1 cellular context compared by ENCODE assay signal in the genomic region with DNA sequence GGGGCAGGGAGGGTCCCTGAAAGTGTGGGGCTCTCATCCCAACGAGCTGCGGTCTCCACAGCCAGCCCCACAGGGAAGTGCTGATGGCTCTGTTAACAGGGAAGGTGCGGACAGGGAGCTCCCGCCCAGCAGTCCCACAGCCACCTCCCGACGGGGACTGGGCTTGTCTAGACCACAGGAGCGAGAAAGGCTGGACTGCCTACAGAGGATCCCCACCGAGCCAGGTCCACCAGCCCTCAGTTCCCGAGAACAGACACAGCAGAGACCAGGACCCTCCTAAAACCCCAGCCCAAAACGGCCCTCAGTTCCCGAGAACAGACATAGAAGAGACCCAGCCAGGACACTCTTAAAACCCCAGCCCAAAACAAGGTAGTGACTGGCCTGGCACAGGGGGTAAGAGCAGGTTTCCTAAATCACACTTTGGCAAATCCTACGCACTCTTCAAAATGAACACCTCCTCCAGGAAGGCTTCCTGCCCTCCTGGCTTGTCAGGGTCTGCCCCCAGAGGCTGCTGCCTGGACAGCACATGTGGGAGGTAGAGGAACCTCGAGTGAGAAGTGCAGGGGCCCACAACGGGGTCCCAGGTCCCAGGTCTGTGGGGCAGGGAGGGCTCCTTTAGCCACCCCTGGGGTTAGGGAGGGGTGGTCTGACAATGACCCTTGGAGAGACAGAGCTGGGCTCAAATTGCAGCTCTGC.
TF ChIP-seq lines count a peak whose summit lies in the region.

No MANE protein-coding gene starts in this region.

TF ChIP-seq in GM12878, 131 proteins besides CTCF, POLR2A, EP300 and RAD21 (continued from another document):
- TF ChIP-seq IKZF1 (conservative IDR thresholded peaks at IDR 0.05): peak; percentile 51; the same call in 1 of the 2 replicates
